Comparison of ENCODE assay signal across 1 cellular context in the genomic region with DNA sequence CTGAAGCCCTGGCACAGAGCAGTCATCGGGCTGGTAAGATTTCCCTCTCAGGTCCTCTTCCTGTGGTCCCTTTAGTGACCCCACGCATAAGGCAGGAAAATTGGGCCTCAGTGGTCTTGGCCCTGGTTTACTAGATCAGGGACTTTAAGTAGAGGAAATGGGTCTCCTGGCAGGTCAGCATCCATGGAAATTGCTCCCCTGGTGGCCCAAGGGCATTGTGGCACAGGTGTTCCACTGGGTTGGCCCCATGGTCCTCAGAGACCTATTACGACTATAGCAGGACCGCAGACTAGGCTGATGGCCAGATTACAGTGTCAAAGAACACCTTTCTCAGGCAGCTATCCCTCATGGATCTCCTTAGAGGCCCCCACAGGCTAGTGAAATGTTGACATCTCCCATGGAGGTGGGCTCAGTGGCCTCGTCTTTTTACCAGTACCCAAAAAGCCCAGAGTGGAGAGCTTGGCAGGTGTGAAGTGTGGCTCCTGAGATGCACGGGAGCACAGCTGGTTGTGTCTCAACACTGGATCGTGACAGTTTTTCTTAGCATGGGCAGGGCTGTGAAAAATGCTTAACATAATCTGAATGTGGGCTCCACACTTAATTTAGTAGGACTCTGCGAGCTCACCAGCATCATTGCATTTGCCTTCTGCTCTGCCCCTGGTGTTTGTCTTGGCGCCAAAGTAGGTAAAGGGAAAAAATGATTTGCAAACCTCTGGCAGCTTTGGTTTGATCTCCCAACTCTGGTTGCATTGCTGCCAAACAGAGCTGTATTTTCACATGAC.
TF ChIP-seq lines count a peak whose summit lies in the region.

No MANE protein-coding gene starts in this region.

TF ChIP-seq in HCT116, 20 proteins besides CTCF, POLR2A, EP300 and RAD21 (continued from another document):
- TF ChIP-seq, protein P1, sequence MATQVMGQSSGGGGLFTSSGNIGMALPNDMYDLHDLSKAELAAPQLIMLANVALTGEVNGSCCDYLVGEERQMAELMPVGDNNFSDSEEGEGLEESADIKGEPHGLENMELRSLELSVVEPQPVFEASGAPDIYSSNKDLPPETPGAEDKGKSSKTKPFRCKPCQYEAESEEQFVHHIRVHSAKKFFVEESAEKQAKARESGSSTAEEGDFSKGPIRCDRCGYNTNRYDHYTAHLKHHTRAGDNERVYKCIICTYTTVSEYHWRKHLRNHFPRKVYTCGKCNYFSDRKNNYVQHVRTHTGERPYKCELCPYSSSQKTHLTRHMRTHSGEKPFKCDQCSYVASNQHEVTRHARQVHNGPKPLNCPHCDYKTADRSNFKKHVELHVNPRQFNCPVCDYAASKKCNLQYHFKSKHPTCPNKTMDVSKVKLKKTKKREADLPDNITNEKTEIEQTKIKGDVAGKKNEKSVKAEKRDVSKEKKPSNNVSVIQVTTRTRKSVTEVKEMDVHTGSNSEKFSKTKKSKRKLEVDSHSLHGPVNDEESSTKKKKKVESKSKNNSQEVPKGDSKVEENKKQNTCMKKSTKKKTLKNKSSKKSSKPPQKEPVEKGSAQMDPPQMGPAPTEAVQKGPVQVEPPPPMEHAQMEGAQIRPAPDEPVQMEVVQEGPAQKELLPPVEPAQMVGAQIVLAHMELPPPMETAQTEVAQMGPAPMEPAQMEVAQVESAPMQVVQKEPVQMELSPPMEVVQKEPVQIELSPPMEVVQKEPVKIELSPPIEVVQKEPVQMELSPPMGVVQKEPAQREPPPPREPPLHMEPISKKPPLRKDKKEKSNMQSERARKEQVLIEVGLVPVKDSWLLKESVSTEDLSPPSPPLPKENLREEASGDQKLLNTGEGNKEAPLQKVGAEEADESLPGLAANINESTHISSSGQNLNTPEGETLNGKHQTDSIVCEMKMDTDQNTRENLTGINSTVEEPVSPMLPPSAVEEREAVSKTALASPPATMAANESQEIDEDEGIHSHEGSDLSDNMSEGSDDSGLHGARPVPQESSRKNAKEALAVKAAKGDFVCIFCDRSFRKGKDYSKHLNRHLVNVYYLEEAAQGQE (IDR thresholded peaks at IDR 0.05; ENCODE audit: low read depth): no peak
- TF ChIP-seq ELF1 (IDR thresholded peaks at IDR 0.05; ENCODE audit: borderline replicate concordance, low read depth) (no peak), ZFX (IDR thresholded peaks at IDR 0.05) (no peak), ZNF274 (IDR thresholded peaks at IDR 0.05; ENCODE audit: low read depth, low read length) (no peak)
TF ChIP-seq in HCT116: peak in this region for 0.
